27 cellular contexts compared by ENCODE assay signal in genomic region chr18:51010218-51010617, GRCh38.
"Had no signal": no experiment of that assay in that cellular context is flagged by ENCODE, and none has a peak within 500 bp of the region (broad histone marks: within the 10 kb centered on the region; RNA-seq: fewer than 3 reads in every experiment).

No MANE protein-coding gene starts in this region.

- H3K27ac ChIP-seq: brain microvascular endothelial cell, coronary artery, dorsolateral prefrontal cortex, gastrocnemius medialis, heart right ventricle, hepatocyte had no signal

- H2AFZ ChIP-seq: hepatocyte had no signal

- H3K27me3 ChIP-seq: brain microvascular endothelial cell, dorsolateral prefrontal cortex, gastrocnemius medialis, heart right ventricle, hepatocyte had no signal

- DNase-seq: activated CD4-positive, alpha-beta T cell treated with anti-CD3 and anti-CD28 coated beads for 36 hours; activated CD4-positive, alpha-beta T cell treated with anti-CD3 and anti-CD28 coated beads, Interleukin-2, amount 10 ng/mL, durations not matched to agents 7 days and 5 days; activated CD4-positive, alpha-beta T cell treated with anti-CD3 and anti-CD28 coated beads, Interleukin-2, amount 50 U/mL, for 4 hours; activated CD4-positive, CD25-positive, alpha-beta regulatory T cell; activated CD4-positive, CD25-positive, alpha-beta regulatory T cell treated with anti-CD3 and anti-CD28 coated beads, Interleukin-2, amount 50 U/mL, for 72 hours; activated CD8-positive, alpha-beta memory T cell treated with anti-CD3 and anti-CD28 coated beads for 24 hours; activated CD8-positive, alpha-beta T cell treated with anti-CD3 and anti-CD28 coated beads for 36 hours; activated effector memory CD4-positive, alpha-beta T cell treated with Interleukin-2 at 50 U/mL for 16 hours; activated gamma-delta T cell treated with Interleukin-2 at 50 U/mL for 16 hours; activated naive CD4-positive, alpha-beta T cell treated with anti-CD3 and anti-CD28 coated beads, Interleukin-2, amount 50 U/mL, for 16 hours; activated naive CD4-positive, alpha-beta T cell treated with Interleukin-2 at 50 U/mL for 16 hours; activated T-cell treated with anti-CD3 and anti-CD28 coated beads, Interleukin-2, amount 50 U/mL, for 4 hours; amniotic stem cell; anterior cingulate cortex; brain microvascular endothelial cell; dorsolateral prefrontal cortex; effector memory CD4-positive, alpha-beta T cell; endodermal cell; foreskin fibroblast; gastrocnemius medialis; glutamatergic neuron; heart right ventricle; T-helper 2 cell had no signal

- H3K79me2 ChIP-seq: hepatocyte had no signal

- H3K4me2 ChIP-seq: hepatocyte had no signal

- H3K9me3 ChIP-seq: gastrocnemius medialis, heart right ventricle had no signal

- ATAC-seq: activated CD4-positive, alpha-beta T cell treated with anti-CD3 and anti-CD28 coated beads for 36 hours; activated CD8-positive, alpha-beta T cell treated with anti-CD3 and anti-CD28 coated beads for 36 hours; activated T-cell treated with anti-CD3 and anti-CD28 coated beads, Interleukin-2, amount 50 U/mL, for 4 hours; activated T-helper 17 cell treated with anti-CD3 and anti-CD28 coated beads, Interleukin-2, amount 50 U/mL, for 72 hours; esophagus mucosa; gastrocnemius medialis; heart right ventricle had no signal

- H3K36me3 ChIP-seq: brain microvascular endothelial cell, gastrocnemius medialis, heart right ventricle had no signal

- H3K4me3 ChIP-seq: coronary artery, dorsolateral prefrontal cortex, gastrocnemius medialis, heart right ventricle, hepatocyte had no signal
